Comparison of ENCODE assay signal across 10 cellular contexts in the genomic region with DNA sequence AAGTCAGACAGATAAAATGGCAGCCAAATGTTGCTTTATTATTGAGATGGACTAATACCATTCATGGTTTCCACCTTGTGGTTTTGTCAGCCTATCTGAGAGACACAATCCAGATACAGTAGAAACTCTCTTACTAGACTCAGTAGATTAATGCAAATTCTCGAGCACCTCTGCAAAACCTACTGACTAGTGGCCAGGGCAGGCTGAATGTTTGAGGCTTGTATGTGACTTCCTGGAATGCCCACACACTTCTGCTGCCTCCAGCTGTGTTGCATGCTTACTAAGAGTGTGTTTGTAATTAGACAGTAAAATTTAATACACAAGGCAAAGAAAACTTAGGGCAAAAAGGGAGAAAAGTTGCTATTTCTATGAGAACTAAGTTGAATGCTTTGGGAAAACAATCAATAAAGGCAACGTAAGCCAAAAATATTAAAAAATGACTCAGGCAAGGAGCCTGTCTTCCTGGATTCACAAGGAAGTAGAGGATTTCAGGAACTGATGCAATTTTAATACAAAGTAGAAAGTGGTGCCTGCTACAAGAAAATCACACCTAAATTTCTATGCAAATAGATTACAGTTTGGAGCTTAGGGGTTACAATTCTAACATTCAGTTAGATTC.
DNase-seq lines count a peak whose midpoint lies in the region; ATAC-seq and TF ChIP-seq lines count a peak whose summit lies in the region.
"Had no signal": no experiment of that assay in that cellular context is flagged by ENCODE, and none has a peak within 500 bp of the region (broad histone marks: within the 10 kb centered on the region; RNA-seq: fewer than 3 reads in every experiment).

No MANE protein-coding gene starts in this region.

- peak; percentile 70 for DNase-seq in astrocyte of the hippocampus (ENCODE audit: low read depth, low spot score)
- no peak for DNase-seq in stimulated activated CD4-positive, alpha-beta T cell treated with anti-CD3 and anti-CD28 coated beads, Interleukin-15, amount 100 ng/mL, for 24 hours
- no peak for DNase-seq in NCI-H1092 treated with DMSO at 0.1 percent for 48 hours (lab: John Stamatoyannopoulos, UW)
- DNase-seq in DMS53 treated with DMSO at 0.1 percent for 48 hours (lab: John Stamatoyannopoulos, UW; ENCODE audit: unreplicated experiment): no peak
- no peak for DNase-seq in foreskin melanocyte
- DNase-seq: cerebellar nuclear complex; naive thymus-derived CD8-positive, alpha-beta T cell had no signal

- H3K4me1 ChIP-seq in DOHH2 (ENCODE audit: control insufficient read depth, low read length): peaks cover 34% of the 10 kb centered on the region

- no peaks in the 10 kb centered on the region for H3K9me3 ChIP-seq in DOHH2 (ENCODE audit: control insufficient read depth, insufficient read depth, low read length)

- H3K27me3 ChIP-seq in DOHH2 (ENCODE audit: control insufficient read depth, low read length): no peaks in the 10 kb centered on the region

- H3F3A ChIP-seq in DOHH2 (ENCODE audit: control insufficient read depth, insufficient read depth): no peaks in the 10 kb centered on the region

- ATAC-seq in GM19455 (IDR thresholded peaks at IDR 0.05; ENCODE audit: unreplicated experiment) (peak; percentile 94), HG03159 (IDR thresholded peaks at IDR 0.05; ENCODE audit: unreplicated experiment) (peak; percentile 83)
- ATAC-seq: naive thymus-derived CD8-positive, alpha-beta T cell had no signal

- no peaks in the 10 kb centered on the region for H3K9me2 ChIP-seq in DOHH2 (replicated peaks; ENCODE audit: control insufficient read depth, low read length)

- H3K4me3 ChIP-seq in DOHH2 (ENCODE audit: low read length): no peak overlapping the region

- no peaks in the 10 kb centered on the region for H4K20me1 ChIP-seq in DOHH2 (ENCODE audit: control insufficient read depth, insufficient read depth, low read depth, low read length)

- no peak for TF ChIP-seq CTCF in DOHH2 (IDR thresholded peaks at IDR 0.05; ENCODE audit: low read depth, low read length, poor library complexity, severe bottlenecking)

- no peak overlapping the region for H3K27ac ChIP-seq in DOHH2 (ENCODE audit: low read depth, low read length)

- no peaks in the 10 kb centered on the region for H3K79me2 ChIP-seq in DOHH2 (ENCODE audit: control insufficient read depth, low read length)

- H3K36me3 ChIP-seq in DOHH2 (ENCODE audit: control insufficient read depth, low read length): no peaks in the 10 kb centered on the region

- H3K4me2 ChIP-seq in DOHH2 (ENCODE audit: low read length): peak overlapping the region; percentile 5
